Comparison of ENCODE assay signal across 35 cellular contexts in genomic region chr9:14678776-14679175, GRCh38. TPM values are rescaled to one million over a fixed set of nuclear protein-coding genes. Genes with fewer than 3 reads are reported as not detected.
"Had no signal": no experiment of that assay in that cellular context is flagged by ENCODE, and none has a peak within 500 bp of the region (broad histone marks: within the 10 kb centered on the region; RNA-seq: fewer than 3 reads in every experiment).

No MANE protein-coding gene starts in this region.

- H3K27ac Mint-ChIP-seq: naive thymus-derived CD8-positive, alpha-beta T cell; nephron progenitor cell; stimulated activated memory B cell treated with anti-CD40 and anti-IgM and Interleukin-4, amounts not matched to agents 10 μg/mL and 1 μg/mL and 100 μg/mL, for 72 hours had no signal

- H3K9me3 Mint-ChIP-seq: nephron progenitor cell; stimulated activated memory B cell treated with anti-CD40 and anti-IgM and Interleukin-4, amounts not matched to agents 10 μg/mL and 1 μg/mL and 100 μg/mL, for 72 hours had no signal

- ATAC-seq: heart right ventricle; left cardiac atrium; left lung; naive thymus-derived CD8-positive, alpha-beta T cell; psoas muscle; right cardiac atrium; stimulated activated memory B cell treated with anti-CD40 and anti-IgM and Interleukin-4, amounts not matched to agents 10 μg/mL and 1 μg/mL and 100 μg/mL, for 72 hours; stimulated activated naive CD8-positive, alpha-beta T cell treated with anti-CD3 and anti-CD28 coated beads, Interleukin-15, Interleukin-2, amounts not matched to agents 100 U/mL and 50 U/mL, for 24 hours; upper lobe of right lung had no signal

- H3K4me3 Mint-ChIP-seq: naive thymus-derived CD8-positive, alpha-beta T cell; nephron progenitor cell; stimulated activated memory B cell treated with anti-CD40 and anti-IgM and Interleukin-4, amounts not matched to agents 10 μg/mL and 1 μg/mL and 100 μg/mL, for 72 hours had no signal

- DNase-seq: dermis blood vessel endothelial cell; effector memory CD4-positive, alpha-beta T cell; erythroblast; esophagus squamous epithelium; foreskin melanocyte; glutamatergic neuron; heart right ventricle; hippocampal formation; left cardiac atrium; left lung; mesendoderm; naive thymus-derived CD8-positive, alpha-beta T cell; nephron progenitor cell; nucleus accumbens; psoas muscle; right cardiac atrium; sigmoid colon; spleen; stimulated activated CD4-positive, alpha-beta T cell treated with anti-CD3 and anti-CD28 coated beads, Interleukin-4, amount 100 ng/mL, for 4 hours; stimulated activated naive CD8-positive, alpha-beta T cell treated with anti-CD3 and anti-CD28 coated beads, Interleukin-15, Interleukin-2, amounts not matched to agents 100 U/mL and 50 U/mL, for 24 hours; substantia nigra; testis; tibial artery; upper lobe of right lung; uterus had no signal

- H3K4me3 ChIP-seq: coronary artery, esophagus squamous epithelium, heart right ventricle, left lung, psoas muscle, sigmoid colon, spleen, testis, tibial artery, upper lobe of right lung, uterus had no signal

- H3K27me3 Mint-ChIP-seq: naive thymus-derived CD8-positive, alpha-beta T cell; stimulated activated memory B cell treated with anti-CD40 and anti-IgM and Interleukin-4, amounts not matched to agents 10 μg/mL and 1 μg/mL and 100 μg/mL, for 72 hours had no signal

- H3K9me3 ChIP-seq: esophagus squamous epithelium, heart right ventricle, left lung, psoas muscle, sigmoid colon, spleen, testis, tibial artery, upper lobe of right lung, uterus had no signal

- H3K27me3 ChIP-seq: esophagus squamous epithelium, heart right ventricle, left lung, sigmoid colon, spleen, testis, tibial artery, upper lobe of right lung, uterus had no signal

- H3K27ac ChIP-seq: coronary artery, esophagus squamous epithelium, heart right ventricle, left lung, psoas muscle, sigmoid colon, spleen, testis, tibial artery, upper lobe of right lung, uterus had no signal

- H3K4me1 Mint-ChIP-seq: nephron progenitor cell had no signal

- H3K36me3 ChIP-seq: left lung, sigmoid colon, uterus had no signal

- H3K4me1 ChIP-seq: esophagus squamous epithelium, left lung, sigmoid colon, testis, tibial artery, upper lobe of right lung, uterus had no signal

RNA-seq across cellular contexts. Expression of gene CER1, which starts 43.8 kb away (rescaled TPM):
- total RNA-seq: dermis blood vessel endothelial cell; endothelial cell of umbilical vein; esophagus squamous epithelium; kidney epithelial cell; left cardiac atrium; left lung; lower leg skin; lung microvascular endothelial cell; myocyte; naive thymus-derived CD8-positive, alpha-beta T cell; osteocyte; psoas muscle; renal cortical epithelial cell; right cardiac atrium; skeletal muscle tissue; spleen; upper lobe of right lung had no signal
- polyA plus RNA-seq: heart right ventricle; naive thymus-derived CD8-positive, alpha-beta T cell; psoas muscle; right cardiac atrium; sigmoid colon; spleen had no signal
